Comparison of ENCODE assay signal across 19 cellular contexts in genomic region chr17:82316651-82317393, GRCh38. TPM values are rescaled to one million over a fixed set of nuclear protein-coding genes. Genes with fewer than 3 reads are reported as not detected.
DNase-seq lines count a peak whose midpoint lies in the region; ATAC-seq, FAIRE-seq and TF ChIP-seq lines count a peak whose summit lies in the region.
"Had no signal": no experiment of that assay in that cellular context is flagged by ENCODE, and none has a peak within 500 bp of the region (broad histone marks: within the 10 kb centered on the region; RNA-seq: fewer than 3 reads in every experiment).

No MANE protein-coding gene starts in this region.

- H3K27me3 Mint-ChIP-seq in activated T-helper 17 cell treated with anti-CD3 and anti-CD28 coated beads, Interleukin-2, amount 50 U/mL, for 72 hours: no peaks in the 10 kb centered on the region

- POLR2A ChIA-PET in HepG2 (lab: Yijun Ruan, JAX): interaction anchor here (0.8 to 2.6 kb wide), 19 partner anchors 8 to 260 kb away, joined by 3 to 152 read pairs (median 8); partner anchors contain the start of genes CSNK1D and SLC16A3

- TF ChIP-seq POLR2A in HepG2 (IDR thresholded peaks at IDR 0.05; ENCODE audit: insufficient read depth in 1 of 2, low read depth in 2 of 2, low read length in 2 of 2) (no peak), right lobe of liver (IDR thresholded peaks at IDR 0.05) (no peak)

- intact Hi-C loops in HepG2 (cut with micrococcal nuclease; ENCODE audit: unreplicated experiment): loop anchor here (1.0 kb wide), 2 partner anchors 50 to 75 kb away; no protein-coding TSS in a partner anchor
- intact Hi-C loops in right lobe of liver (cut with DNase I): loop anchor here in 1 of 2 donors (5.0 kb wide), 1 partner anchor 80 kb away; no protein-coding TSS in a partner anchor
- intact Hi-C loops in upper lobe of right lung (cut with DNase I): no loop called here

- H3K79me2 ChIP-seq in HepG2 (ENCODE audit: insufficient read depth, low read length): peaks cover 3% of the 10 kb centered on the region

- H3K9me3 ChIP-seq in HepG2 (ENCODE audit: low read length) (no peaks in the 10 kb centered on the region), right lobe of liver (no peaks in the 10 kb centered on the region), mononuclear cell (ENCODE audit: low read depth, low read length) (no peaks in the 10 kb centered on the region), upper lobe of right lung (no peaks in the 10 kb centered on the region)
- H3K9me3 ChIP-seq: left ventricle myocardium inferior had no signal

- H3K27ac ChIP-seq in HepG2 (ENCODE audit: extremely low read length, insufficient read depth, low read length): peak overlapping the region; percentile 54
- no peak overlapping the region for H3K27ac ChIP-seq in right lobe of liver
- H3K27ac ChIP-seq in upper lobe of right lung: peak overlapping the region; percentile 30
- H3K27ac ChIP-seq: coronary artery, left ventricle myocardium inferior, neural progenitor cell had no signal

- H3K9me3 Mint-ChIP-seq in activated T-helper 17 cell treated with anti-CD3 and anti-CD28 coated beads, Interleukin-2, amount 50 U/mL, for 72 hours: no peaks in the 10 kb centered on the region
- H3K9me3 Mint-ChIP-seq: neural progenitor cell had no signal

- H2AFZ ChIP-seq in HepG2 (ENCODE audit: low read length): no peak overlapping the region
- H2AFZ ChIP-seq: neural progenitor cell had no signal

- H3K27ac Mint-ChIP-seq in activated T-helper 17 cell treated with anti-CD3 and anti-CD28 coated beads, Interleukin-2, amount 50 U/mL, for 72 hours: no peak overlapping the region
- H3K27ac Mint-ChIP-seq: neural progenitor cell had no signal

- no peaks in the 10 kb centered on the region; a peak in 1 of 5 replicates for H3K27me3 ChIP-seq in HepG2 (ENCODE audit: control insufficient read depth in 1 of 2, insufficient read depth in 2 of 2, low read length in 2 of 2)
- no peaks in the 10 kb centered on the region for H3K27me3 ChIP-seq in right lobe of liver
- peaks cover 5% of the 10 kb centered on the region for H3K27me3 ChIP-seq in mononuclear cell (ENCODE audit: insufficient read depth, low read length)
- peaks cover 26% of the 10 kb centered on the region for H3K27me3 ChIP-seq in upper lobe of right lung

- H3K4me1 ChIP-seq in HepG2 (ENCODE audit: insufficient read depth, low read length) (peaks cover 63% of the 10 kb centered on the region), right lobe of liver (no peaks in the 10 kb centered on the region), mononuclear cell (ENCODE audit: insufficient read depth, low read length) (peaks cover 38% of the 10 kb centered on the region), upper lobe of right lung (peaks cover 19% of the 10 kb centered on the region)

- BruUV-seq in HepG2 (replicated peaks; lab: Mats Ljungman, UMichigan): TSS peak; percentile 54

- DNase-seq in HepG2 (ENCODE audit: low spot score): no peak
- no peak for DNase-seq in right lobe of liver
- DNase-seq in upper lobe of right lung: no peak
- DNase-seq in GM20000 (ENCODE audit: low spot score): no peak
- DNase-seq in NCI-H526 treated with DMSO at 0.1 percent for 48 hours (lab: John Stamatoyannopoulos, UW): no peak
- DNase-seq: anterior cingulate cortex, DMS79 treated with DMSO at 0.1 percent for 48 hours, hypothalamus, left ventricle myocardium inferior, NCI-H1105 treated with DMSO at 0.1 percent for 48 hours had no signal

- CTCF ChIA-PET in HepG2 (lab: Yijun Ruan, JAX; ENCODE audit: low intra/inter-chr PET ratio, low total read pairs): interaction anchor here (1.0 kb wide), 1 partner anchor 16 kb away, joined by 3 read pairs; no protein-coding TSS in a partner anchor

- WGBS in HepG2 (ENCODE audit: low lambda C conversion rate): 43% methylated on average over 9 of the region's 29 CpGs
- 57% methylated on average over 8 of the region's 29 CpGs for WGBS in right lobe of liver (ENCODE audit: insufficient coverage, low coverage, low lambda C conversion rate, missing lambda C conversion rate)

- peaks cover 6% of the 10 kb centered on the region for H3K4me1 Mint-ChIP-seq in activated T-helper 17 cell treated with anti-CD3 and anti-CD28 coated beads, Interleukin-2, amount 50 U/mL, for 72 hours

- peak overlapping the region; percentile 64 for H3K9ac ChIP-seq in HepG2 (ENCODE audit: insufficient read depth, low read depth, low read length)
- H3K9ac ChIP-seq: neural progenitor cell had no signal

- H3K4me3 ChIP-seq in HepG2 (replicated peaks in 1 of 3; ENCODE audit: insufficient read depth in 1 of 3, low read depth in 2 of 3, low read length in 3 of 3): peak overlapping the region; percentile 63 to 72 (median 69)
- peak overlapping the region in 1 of 3 donors; percentile 24 for H3K4me3 ChIP-seq in right lobe of liver
- peak overlapping the region; percentile 46 for H3K4me3 ChIP-seq in mononuclear cell (ENCODE audit: low read length)
- peak overlapping the region; percentile 19 for H3K4me3 ChIP-seq in upper lobe of right lung
- H3K4me3 ChIP-seq: neural progenitor cell had no signal

- no peak for TF ChIP-seq EP300 in HepG2 (IDR thresholded peaks at IDR 0.05; ENCODE audit: low read depth in 2 of 2, low read length in 2 of 2)
- no peak for TF ChIP-seq EP300 in HepG2 (CRISPR knock-in tag; IDR thresholded peaks at IDR 0.05; ENCODE audit: borderline replicate concordance)

- H3K36me3 ChIP-seq in HepG2 (replicated peaks in 1 of 2; ENCODE audit: control insufficient read depth in 1 of 2, insufficient read depth in 2 of 2, low read length in 2 of 2) (no peaks in the 10 kb centered on the region), right lobe of liver (no peaks in the 10 kb centered on the region), upper lobe of right lung (no peaks in the 10 kb centered on the region)
- H3K36me3 ChIP-seq: left ventricle myocardium inferior, neural progenitor cell had no signal

- in situ Hi-C loops in HepG2 (cut with HindIII; ENCODE audit: extremely low pct_ligation_motif_present, low pct_unique_long_range_greater_than_20kb): no loop called here

- no peak for FAIRE-seq in HepG2 (lab: Jason Lieb, UNC)

- no peak overlapping the region for H3K4me3 Mint-ChIP-seq in activated T-helper 17 cell treated with anti-CD3 and anti-CD28 coated beads, Interleukin-2, amount 50 U/mL, for 72 hours
- H3K4me3 Mint-ChIP-seq: neural progenitor cell had no signal

- TF ChIP-seq CTCF in HepG2 (CRISPR knock-in tag; IDR thresholded peaks at IDR 0.05): no peak
- no peak for TF ChIP-seq CTCF in right lobe of liver (IDR thresholded peaks at IDR 0.05)
- no peak for TF ChIP-seq CTCF in upper lobe of right lung (IDR thresholded peaks at IDR 0.05)
- no peak for TF ChIP-seq CTCF in GM20000 (IDR thresholded peaks at IDR 0.05; ENCODE audit: extremely low read depth, missing control alignments)

- H3K4me2 ChIP-seq in HepG2 (ENCODE audit: low read depth, low read length): peak overlapping the region; percentile 88

- TF ChIP-seq RAD21 in HepG2 (CRISPR knock-in tag; IDR thresholded peaks at IDR 0.05): no peak

- peak; percentile 34 for ATAC-seq in HepG2
- ATAC-seq in right lobe of liver: no peak
- peak; percentile 18 for ATAC-seq in activated T-helper 17 cell treated with anti-CD3 and anti-CD28 coated beads, Interleukin-2, amount 50 U/mL, for 72 hours (replicated peaks)
- ATAC-seq in upper lobe of right lung: no peak
- ATAC-seq in GM21717 (IDR thresholded peaks at IDR 0.05; ENCODE audit: unreplicated experiment): no peak
- ATAC-seq: Panc1 had no signal

- H4K20me1 ChIP-seq in HepG2 (ENCODE audit: insufficient read depth, low read length): no peaks in the 10 kb centered on the region

- peaks cover 56% of the 10 kb centered on the region for H3K36me3 Mint-ChIP-seq in activated T-helper 17 cell treated with anti-CD3 and anti-CD28 coated beads, Interleukin-2, amount 50 U/mL, for 72 hours (ENCODE audit: low read depth)
- H3K36me3 Mint-ChIP-seq: neural progenitor cell had no signal

RNA-seq across cellular contexts. Expression of gene CD7, which starts 0.6 kb away (rescaled TPM):
- total RNA-seq in HepG2 (2016; rRNA removed; fragmentation: Illumina TruSeq; extraction: Trizol) (29.7 and 67.6 TPM in 2 replicates), right lobe of liver (1 to 10 TPM in 4 of 6 experiments, under 1 TPM in 2; 0.31 to 3.2 (median 1.3) TPM), mononuclear cell (48.5 TPM), upper lobe of right lung (7.2 TPM)
- 23.3 and 25.5 TPM in 2 replicates for total RNA-seq in HepG2 (2016; cell fraction: cytosol; rRNA removed; fragmentation: Illumina TruSeq; extraction: Trizol; ENCODE audit: low read depth)
- 24.7 and 74.3 TPM in 2 replicates for total RNA-seq in HepG2 (2016; cell fraction: insoluble cytoplasmic fraction; rRNA removed; fragmentation: Illumina TruSeq; extraction: Trizol)
- total RNA-seq in HepG2 (2016; cell fraction: membrane; rRNA removed; fragmentation: Illumina TruSeq; extraction: Trizol): 36.8 and 47.2 TPM in 2 replicates
- 53.2 and 64.7 TPM in 2 replicates for total RNA-seq in HepG2 (2016; cell fraction: nucleus; rRNA removed; fragmentation: Illumina TruSeq; extraction: Trizol)
- 72.7 and 76.4 TPM in 2 replicates for polyA plus RNA-seq in HepG2 (2011; rRNA removed)
- 34.4 and 89.4 TPM in 2 replicates for polyA plus RNA-seq in HepG2 (2011; cell fraction: cytosol; rRNA removed)
- 127 and 155 TPM in 2 replicates for polyA plus RNA-seq in HepG2 (2011; cell fraction: nucleus; rRNA removed)
- polyA plus RNA-seq in HepG2 (2012): 46.2 and 62.8 TPM in 2 replicates
- 56.5 and 63.8 TPM in 2 replicates for polyA plus RNA-seq in HepG2 (2016; cell fraction: cytosol; fragmentation: Illumina TruSeq; extraction: Trizol; ENCODE audit: low read depth)
- 56.7 and 68.4 TPM in 2 replicates for polyA plus RNA-seq in HepG2 (2016; cell fraction: insoluble cytoplasmic fraction; fragmentation: Illumina TruSeq; extraction: Trizol; ENCODE audit: low read depth)
- polyA plus RNA-seq in HepG2 (2016; cell fraction: membrane; fragmentation: Illumina TruSeq; extraction: Trizol; ENCODE audit: low read depth): 78.3 and 78.6 TPM in 2 replicates
- polyA plus RNA-seq in HepG2 (2016; cell fraction: nucleus; fragmentation: Illumina TruSeq; extraction: Trizol; ENCODE audit: insufficient read depth, low read depth): 226 and 244 TPM in 2 replicates
- polyA minus RNA-seq in HepG2 (2011; rRNA and poly(A)+ RNA removed; ENCODE audit: low replicate concordance): 43.3 TPM in 1 of 2 replicates, not detected in the other
- polyA minus RNA-seq in HepG2 (2011; cell fraction: cytosol; rRNA and poly(A)+ RNA removed): 31.0 and 32.1 TPM in 2 replicates
- polyA minus RNA-seq in HepG2 (2011; cell fraction: nucleus; rRNA and poly(A)+ RNA removed): 7.9 and 8.8 TPM in 2 replicates
- 100 to 1,000 TPM; 193 to 378 TPM for total RNA-seq in activated T-helper 17 cell treated with anti-CD3 and anti-CD28 coated beads, Interleukin-2, amount 50 U/mL, for 72 hours
- total RNA-seq: NCI-H460 had no signal

RNA-seq across cellular contexts. Expression of gene SECTM1, which starts 16.7 kb away (rescaled TPM):
- 2.4 and 5.3 TPM in 2 replicates for total RNA-seq in HepG2 (2016; rRNA removed; fragmentation: Illumina TruSeq; extraction: Trizol)
- 3.3 TPM in 2 replicates for total RNA-seq in HepG2 (2016; cell fraction: cytosol; rRNA removed; fragmentation: Illumina TruSeq; extraction: Trizol; ENCODE audit: low read depth)
- 3.0 and 5.5 TPM in 2 replicates for total RNA-seq in HepG2 (2016; cell fraction: insoluble cytoplasmic fraction; rRNA removed; fragmentation: Illumina TruSeq; extraction: Trizol)
- 3.8 and 5.6 TPM in 2 replicates for total RNA-seq in HepG2 (2016; cell fraction: membrane; rRNA removed; fragmentation: Illumina TruSeq; extraction: Trizol)
- total RNA-seq in HepG2 (2016; cell fraction: nucleus; rRNA removed; fragmentation: Illumina TruSeq; extraction: Trizol): 6.9 and 7.3 TPM in 2 replicates
- 3.5 and 4.2 TPM in 2 replicates for polyA plus RNA-seq in HepG2 (2011; rRNA removed)
- polyA plus RNA-seq in HepG2 (2011; cell fraction: cytosol; rRNA removed): 2.7 and 4.2 TPM in 2 replicates
- polyA plus RNA-seq in HepG2 (2011; cell fraction: nucleus; rRNA removed): 6.7 and 7.1 TPM in 2 replicates
- polyA plus RNA-seq in HepG2 (2012): 5.0 and 7.2 TPM in 2 replicates
- polyA plus RNA-seq in HepG2 (2016; cell fraction: cytosol; fragmentation: Illumina TruSeq; extraction: Trizol; ENCODE audit: low read depth): 2.6 and 3.4 TPM in 2 replicates
- 4.0 and 4.2 TPM in 2 replicates for polyA plus RNA-seq in HepG2 (2016; cell fraction: insoluble cytoplasmic fraction; fragmentation: Illumina TruSeq; extraction: Trizol; ENCODE audit: low read depth)
- polyA plus RNA-seq in HepG2 (2016; cell fraction: membrane; fragmentation: Illumina TruSeq; extraction: Trizol; ENCODE audit: low read depth): 4.3 and 4.7 TPM in 2 replicates
- polyA plus RNA-seq in HepG2 (2016; cell fraction: nucleus; fragmentation: Illumina TruSeq; extraction: Trizol; ENCODE audit: insufficient read depth, low read depth): 5.1 and 5.5 TPM in 2 replicates
- 8.8 and 15.0 TPM in 2 replicates for polyA minus RNA-seq in HepG2 (2011; rRNA and poly(A)+ RNA removed; ENCODE audit: low replicate concordance)
- 1.9 and 2.6 TPM in 2 replicates for polyA minus RNA-seq in HepG2 (2011; cell fraction: cytosol; rRNA and poly(A)+ RNA removed)
- polyA minus RNA-seq in HepG2 (2011; cell fraction: nucleus; rRNA and poly(A)+ RNA removed): 5.0 and 7.3 TPM in 2 replicates
- total RNA-seq in right lobe of liver: 1 to 10 TPM; 3.9 to 7.4 (median 5.8) TPM
- 10 to 100 TPM; 16.4 to 22.3 TPM for total RNA-seq in activated T-helper 17 cell treated with anti-CD3 and anti-CD28 coated beads, Interleukin-2, amount 50 U/mL, for 72 hours
- 49.5 TPM for total RNA-seq in mononuclear cell
- total RNA-seq in upper lobe of right lung: 26.4 TPM

RNA-seq across cellular contexts. Expression of gene TEX19, which starts 42.2 kb away (rescaled TPM):
- total RNA-seq in HepG2 (2016; rRNA removed; fragmentation: Illumina TruSeq; extraction: Trizol): 1.3 and 1.8 TPM in 2 replicates
- 0.61 and 0.62 TPM in 2 replicates for total RNA-seq in HepG2 (2016; cell fraction: cytosol; rRNA removed; fragmentation: Illumina TruSeq; extraction: Trizol; ENCODE audit: low read depth)
- total RNA-seq in HepG2 (2016; cell fraction: insoluble cytoplasmic fraction; rRNA removed; fragmentation: Illumina TruSeq; extraction: Trizol): 1.6 TPM in 2 replicates
- 1.4 and 1.7 TPM in 2 replicates for total RNA-seq in HepG2 (2016; cell fraction: membrane; rRNA removed; fragmentation: Illumina TruSeq; extraction: Trizol)
- 0.31 and 0.50 TPM in 2 replicates for total RNA-seq in HepG2 (2016; cell fraction: nucleus; rRNA removed; fragmentation: Illumina TruSeq; extraction: Trizol)
- polyA plus RNA-seq in HepG2 (2011; rRNA removed): 4.9 and 6.0 TPM in 2 replicates
- 4.4 and 5.4 TPM in 2 replicates for polyA plus RNA-seq in HepG2 (2011; cell fraction: cytosol; rRNA removed)
- polyA plus RNA-seq in HepG2 (2011; cell fraction: nucleus; rRNA removed): 1.8 TPM in 2 replicates
- polyA plus RNA-seq in HepG2 (2012): 3.9 TPM in 2 replicates
- polyA plus RNA-seq in HepG2 (2016; cell fraction: cytosol; fragmentation: Illumina TruSeq; extraction: Trizol; ENCODE audit: low read depth): 0.29 and 0.36 TPM in 2 replicates
- 1.2 and 1.6 TPM in 2 replicates for polyA plus RNA-seq in HepG2 (2016; cell fraction: insoluble cytoplasmic fraction; fragmentation: Illumina TruSeq; extraction: Trizol; ENCODE audit: low read depth)
- polyA plus RNA-seq in HepG2 (2016; cell fraction: membrane; fragmentation: Illumina TruSeq; extraction: Trizol; ENCODE audit: low read depth): 0.61 and 0.72 TPM in 2 replicates
- 0.55 and 1.4 TPM in 2 replicates for polyA plus RNA-seq in HepG2 (2016; cell fraction: nucleus; fragmentation: Illumina TruSeq; extraction: Trizol; ENCODE audit: insufficient read depth, low read depth)
- polyA minus RNA-seq in HepG2 (2011; rRNA and poly(A)+ RNA removed; ENCODE audit: low replicate concordance): 1.6 and 8.6 TPM in 2 replicates
- polyA minus RNA-seq in HepG2 (2011; cell fraction: cytosol; rRNA and poly(A)+ RNA removed): 1.8 and 2.5 TPM in 2 replicates
- polyA minus RNA-seq in HepG2 (2011; cell fraction: nucleus; rRNA and poly(A)+ RNA removed): 0.26 and 0.50 TPM in 2 replicates
- not detected for total RNA-seq in right lobe of liver
- total RNA-seq in activated T-helper 17 cell treated with anti-CD3 and anti-CD28 coated beads, Interleukin-2, amount 50 U/mL, for 72 hours: under 1 TPM in 1 of 2 donors, not detected in 1; 0.28 TPM
- total RNA-seq in mononuclear cell: not detected
- total RNA-seq in upper lobe of right lung: not detected
- total RNA-seq: activated CD8-positive, alpha-beta memory T cell treated with anti-CD3 and anti-CD28 coated beads for 36 hours; left ventricle myocardium inferior; urinary bladder had no signal
- polyA plus RNA-seq: urinary bladder had no signal

RNA-seq across cellular contexts. Expression of gene CSNK1D, which starts 43.3 kb away (rescaled TPM):
- 28.4 and 31.5 TPM in 2 replicates for total RNA-seq in HepG2 (2016; rRNA removed; fragmentation: Illumina TruSeq; extraction: Trizol)
- 19.2 and 20.4 TPM in 2 replicates for total RNA-seq in HepG2 (2016; cell fraction: cytosol; rRNA removed; fragmentation: Illumina TruSeq; extraction: Trizol; ENCODE audit: low read depth)
- 23.0 and 34.1 TPM in 2 replicates for total RNA-seq in HepG2 (2016; cell fraction: insoluble cytoplasmic fraction; rRNA removed; fragmentation: Illumina TruSeq; extraction: Trizol)
- 24.3 and 26.6 TPM in 2 replicates for total RNA-seq in HepG2 (2016; cell fraction: membrane; rRNA removed; fragmentation: Illumina TruSeq; extraction: Trizol)
- 42.8 and 45.6 TPM in 2 replicates for total RNA-seq in HepG2 (2016; cell fraction: nucleus; rRNA removed; fragmentation: Illumina TruSeq; extraction: Trizol)
- polyA plus RNA-seq in HepG2 (2011; rRNA removed): 128 and 148 TPM in 2 replicates
- polyA plus RNA-seq in HepG2 (2011; cell fraction: cytosol; rRNA removed): 81.5 and 90.2 TPM in 2 replicates
- polyA plus RNA-seq in HepG2 (2011; cell fraction: nucleus; rRNA removed): 1,010 and 1,066 TPM in 2 replicates
- polyA plus RNA-seq in HepG2 (2012): 164 and 234 TPM in 2 replicates
- 19.6 and 21.8 TPM in 2 replicates for polyA plus RNA-seq in HepG2 (2016; cell fraction: cytosol; fragmentation: Illumina TruSeq; extraction: Trizol; ENCODE audit: low read depth)
- 71.8 and 89.7 TPM in 2 replicates for polyA plus RNA-seq in HepG2 (2016; cell fraction: insoluble cytoplasmic fraction; fragmentation: Illumina TruSeq; extraction: Trizol; ENCODE audit: low read depth)
- polyA plus RNA-seq in HepG2 (2016; cell fraction: membrane; fragmentation: Illumina TruSeq; extraction: Trizol; ENCODE audit: low read depth): 40.8 and 42.7 TPM in 2 replicates
- polyA plus RNA-seq in HepG2 (2016; cell fraction: nucleus; fragmentation: Illumina TruSeq; extraction: Trizol; ENCODE audit: insufficient read depth, low read depth): 316 and 342 TPM in 2 replicates
- polyA minus RNA-seq in HepG2 (2011; rRNA and poly(A)+ RNA removed; ENCODE audit: low replicate concordance): 78.0 and 103 TPM in 2 replicates
- polyA minus RNA-seq in HepG2 (2011; cell fraction: cytosol; rRNA and poly(A)+ RNA removed): 51.7 and 60.9 TPM in 2 replicates
- polyA minus RNA-seq in HepG2 (2011; cell fraction: nucleus; rRNA and poly(A)+ RNA removed): 117 and 118 TPM in 2 replicates
- 10 to 100 TPM; 32.7 to 73.0 (median 45.9) TPM for total RNA-seq in right lobe of liver
- 100 to 1,000 TPM; 140 to 142 TPM for total RNA-seq in activated T-helper 17 cell treated with anti-CD3 and anti-CD28 coated beads, Interleukin-2, amount 50 U/mL, for 72 hours
- 89.3 TPM for total RNA-seq in mononuclear cell
- 150 TPM for total RNA-seq in upper lobe of right lung

RNA-seq across cellular contexts. Expression of gene UTS2R, which starts 54.7 kb away (rescaled TPM):
- total RNA-seq in HepG2 (2016; rRNA removed; fragmentation: Illumina TruSeq; extraction: Trizol) (0.13 TPM in 1 of 2 replicates, not detected in the other), right lobe of liver (not detected), mononuclear cell (not detected), upper lobe of right lung (not detected)
- not detected in 2 replicates for total RNA-seq in HepG2 (2016; cell fraction: cytosol; rRNA removed; fragmentation: Illumina TruSeq; extraction: Trizol; ENCODE audit: low read depth)
- total RNA-seq in HepG2 (2016; cell fraction: insoluble cytoplasmic fraction; rRNA removed; fragmentation: Illumina TruSeq; extraction: Trizol): 0.11 TPM in 1 of 2 replicates, not detected in the other
- total RNA-seq in HepG2 (2016; cell fraction: membrane; rRNA removed; fragmentation: Illumina TruSeq; extraction: Trizol): not detected in 2 replicates
- total RNA-seq in HepG2 (2016; cell fraction: nucleus; rRNA removed; fragmentation: Illumina TruSeq; extraction: Trizol): 0.38 TPM in 1 of 2 replicates, not detected in the other
- polyA plus RNA-seq in HepG2 (2011; rRNA removed): 0.10 and 0.15 TPM in 2 replicates
- polyA plus RNA-seq in HepG2 (2011; cell fraction: cytosol; rRNA removed): 0.08 and 0.12 TPM in 2 replicates
- polyA plus RNA-seq in HepG2 (2011; cell fraction: nucleus; rRNA removed): 1.7 and 2.2 TPM in 2 replicates
- polyA plus RNA-seq in HepG2 (2012): 0.19 and 0.20 TPM in 2 replicates
- polyA plus RNA-seq in HepG2 (2016; cell fraction: cytosol; fragmentation: Illumina TruSeq; extraction: Trizol; ENCODE audit: low read depth): not detected in 2 replicates
- polyA plus RNA-seq in HepG2 (2016; cell fraction: insoluble cytoplasmic fraction; fragmentation: Illumina TruSeq; extraction: Trizol; ENCODE audit: low read depth): 0.17 TPM in 1 of 2 replicates, not detected in the other
- polyA plus RNA-seq in HepG2 (2016; cell fraction: membrane; fragmentation: Illumina TruSeq; extraction: Trizol; ENCODE audit: low read depth): not detected in 2 replicates
- polyA plus RNA-seq in HepG2 (2016; cell fraction: nucleus; fragmentation: Illumina TruSeq; extraction: Trizol; ENCODE audit: insufficient read depth, low read depth): not detected in 2 replicates
- polyA minus RNA-seq in HepG2 (2011; rRNA and poly(A)+ RNA removed; ENCODE audit: low replicate concordance): 0.32 TPM in 1 of 2 replicates, not detected in the other
- not detected in 2 replicates for polyA minus RNA-seq in HepG2 (2011; cell fraction: cytosol; rRNA and poly(A)+ RNA removed)
- 0.50 TPM in 1 of 2 replicates, not detected in the other for polyA minus RNA-seq in HepG2 (2011; cell fraction: nucleus; rRNA and poly(A)+ RNA removed)
- under 1 TPM in 1 of 2 donors, not detected in 1; 0.45 TPM for total RNA-seq in activated T-helper 17 cell treated with anti-CD3 and anti-CD28 coated beads, Interleukin-2, amount 50 U/mL, for 72 hours
- total RNA-seq: activated CD8-positive, alpha-beta memory T cell treated with anti-CD3 and anti-CD28 coated beads for 36 hours; NCI-H460; urinary bladder had no signal
- polyA plus RNA-seq: urinary bladder had no signal

Comparison
In these comparisons a context has a peak if more than half of its experiments do, and no peak if none do; other contexts are left out.
1. ATAC-seq: peak in HepG2 (single experiment) and activated T-helper 17 cell treated with anti-CD3 and anti-CD28 coated beads, Interleukin-2, amount 50 U/mL, for 72 hours (single experiment); none in right lobe of liver (0 of 4), upper lobe of right lung (single experiment) and GM21717 (single experiment).
2. H3K27ac ChIP-seq: peak in HepG2 (single experiment) and upper lobe of right lung (single experiment); none in right lobe of liver (0 of 3).